Comparison of ENCODE assay signal across 13 cellular contexts in genomic region chr11:102280237-102280833, GRCh38. TPM values are rescaled to one million over a fixed set of nuclear protein-coding genes. Genes with fewer than 3 reads are reported as not detected.
A peak's percentile ranks its signal among the peaks of the same experiment; 100 is the strongest.
DNase-seq lines count a peak whose midpoint lies in the region; ATAC-seq, FAIRE-seq and TF ChIP-seq lines count a peak whose summit lies in the region.
"Had no signal": no experiment of that assay in that cellular context is flagged by ENCODE, and none has a peak within 500 bp of the region (broad histone marks: within the 10 kb centered on the region; RNA-seq: fewer than 3 reads in every experiment).

No MANE protein-coding gene starts in this region.

- H3K27me3 ChIP-seq in hepatocyte: no peaks in the 10 kb centered on the region
- no peaks in the 10 kb centered on the region for H3K27me3 ChIP-seq in pancreas
- H3K27me3 ChIP-seq: gastroesophageal sphincter, SJSA1 had no signal

- H4K20me1 ChIP-seq in hepatocyte (ENCODE audit: insufficient read depth, poor library complexity, severe bottlenecking): no peaks in the 10 kb centered on the region

- peak overlapping the region; percentile 7 for H2AFZ ChIP-seq in hepatocyte

- intact Hi-C loops in pancreas (cut with DNase I): no loop called here

- H3K4me3 ChIP-seq in hepatocyte (no peak overlapping the region), pancreas (peak overlapping the region in 2 of 4 donors; percentile 8 to 20)
- H3K4me3 ChIP-seq: SJSA1 had no signal

- H3K4me2 ChIP-seq in hepatocyte: peak overlapping the region; percentile 63

- H3K4me1 ChIP-seq in hepatocyte (ENCODE audit: insufficient read depth) (peaks cover 27% of the 10 kb centered on the region), pancreas (peaks cover 0 to 31% (median 10%) of the 10 kb centered on the region in 3 donors)
- H3K4me1 ChIP-seq: SJSA1 had no signal

- no peaks in the 10 kb centered on the region for H3K9me2 ChIP-seq in hepatocyte (replicated peaks; ENCODE audit: insufficient read depth)

- H3K9me3 ChIP-seq in hepatocyte (ENCODE audit: low read depth) (no peaks in the 10 kb centered on the region), pancreas (no peaks in the 10 kb centered on the region)
- H3K9me3 ChIP-seq: gastroesophageal sphincter, SJSA1 had no signal

- peak overlapping the region; percentile 51 for H3K27ac ChIP-seq in hepatocyte
- H3K27ac ChIP-seq in pancreas: peak overlapping the region; percentile 15 to 57 (median 53)
- H3K27ac ChIP-seq: SJSA1 had no signal

- WGBS in hepatocyte (ENCODE audit: low lambda C conversion rate, missing lambda C conversion rate): 53% methylated on average over 4 of the region's 4 CpGs
- WGBS in pancreas, 2 donors: 57 to 66% methylated on average over 4 of the region's 4 CpGs

- FAIRE-seq in pancreas (lab: Jason Lieb, UNC): no peak

- H3K79me2 ChIP-seq in hepatocyte: no peaks in the 10 kb centered on the region

- H3K36me3 ChIP-seq in hepatocyte (replicated peaks; ENCODE audit: insufficient read depth, low read depth) (no peaks in the 10 kb centered on the region), pancreas (no peaks in the 10 kb centered on the region)
- H3K36me3 ChIP-seq: gastroesophageal sphincter, SJSA1 had no signal

- TF ChIP-seq CTCF in hepatocyte (IDR thresholded peaks at IDR 0.05; ENCODE audit: poor library complexity) (no peak), pancreas (IDR thresholded peaks at IDR 0.05) (no peak)

- peak; percentile 11 for DNase-seq in M059J (ENCODE audit: low read depth)
- no peak for DNase-seq in hepatocyte (ENCODE audit: low spot score)
- DNase-seq in pancreas: no peak
- DNase-seq in NCI-H1417 treated with DMSO at 0.1 percent for 48 hours (lab: John Stamatoyannopoulos, UW): no peak
- no peak for DNase-seq in NCI-H2029 treated with DMSO at 0.1 percent for 48 hours (lab: John Stamatoyannopoulos, UW)
- no peak for DNase-seq in activated gamma-delta T cell treated with Interleukin-2 at 50 U/mL for 16 hours
- DNase-seq: amygdala; effector CD4-positive, alpha-beta T cell; NCI-H82 had no signal

- ATAC-seq in GM21360 (IDR thresholded peaks at IDR 0.05; ENCODE audit: unreplicated experiment) (peak; percentile 40), pancreas (peak; percentile 38 to 49 (median 42)), HG03565 (IDR thresholded peaks at IDR 0.05; ENCODE audit: unreplicated experiment) (no peak)
- ATAC-seq: gastroesophageal sphincter had no signal

RNA-seq across cellular contexts. Expression of gene BIRC3, which starts 36.9 kb away (rescaled TPM):
- 5.3 and 8.7 TPM in 2 replicates for total RNA-seq in M059J (2014; rRNA removed; shearing (Covaris generic))
- total RNA-seq in hepatocyte (11.6 and 13.6 TPM in 2 replicates), pancreas (10 to 100 TPM in 2 of 6 donors, 1 to 10 TPM in 4; 4.8 to 47.3 (median 8.5) TPM)
- polyA plus RNA-seq in hepatocyte (11.5 and 13.7 TPM in 2 replicates), pancreas (1 to 10 TPM; 5.4 to 8.9 TPM)
